In genomic region chr10:28663576-28664368, GRCh38 we compare ENCODE assay signal across 8 cellular contexts. TPM values are rescaled to one million over a fixed set of nuclear protein-coding genes. Genes with fewer than 3 reads are reported as not detected.
A peak's percentile ranks its signal among the peaks of the same experiment; 100 is the strongest.
DNase-seq lines count a peak whose midpoint lies in the region; ATAC-seq and TF ChIP-seq lines count a peak whose summit lies in the region.

No MANE protein-coding gene starts in this region.

- intact Hi-C loops in left ventricle myocardium inferior (cut with micrococcal nuclease) = loop anchor here (10.0 kb wide), 3 partner anchors 331 to 641 kb away; no protein-coding TSS in a partner anchor

- H3K9me3 ChIP-seq in left ventricle myocardium inferior (replicated peaks) = no peaks in the 10 kb centered on the region

- no peak overlapping the region for H3K4me3 ChIP-seq in left ventricle myocardium inferior

- H3K27ac ChIP-seq in left ventricle myocardium inferior (replicated peaks) = no peak overlapping the region

- H3K4me1 ChIP-seq in left ventricle myocardium inferior = peaks cover 5% of the 10 kb centered on the region

- peaks cover 37% of the 10 kb centered on the region for H3K27me3 ChIP-seq in left ventricle myocardium inferior (ENCODE audit: low read depth)

- peak; percentile 95 for TF ChIP-seq CTCF in GM13976 (IDR thresholded peaks at IDR 0.05; ENCODE audit: borderline replicate concordance, control extremely low read depth, extremely low read depth, insufficient read depth, missing control alignments)
- peak; percentile 98 for TF ChIP-seq CTCF in left ventricle myocardium inferior (IDR thresholded peaks at IDR 0.05; ENCODE audit: borderline replicate concordance)

- in situ Hi-C loops in GM13976 (cut with MboI; ENCODE audit: low sequenced_read_pairs, unreplicated experiment) = loop anchor here (25.0 kb wide), 2 partner anchors 474 to 649 kb away; no protein-coding TSS in a partner anchor

- no peaks in the 10 kb centered on the region for H3K36me3 ChIP-seq in left ventricle myocardium inferior

- ATAC-seq in HG02678 (IDR thresholded peaks at IDR 0.05; ENCODE audit: unreplicated experiment) (peak; percentile 94), HG03139 (IDR thresholded peaks at IDR 0.05; ENCODE audit: unreplicated experiment) (no peak)

- DNase-seq in GM13976 (ENCODE audit: low spot score) = peak; percentile 75
- DNase-seq in NCI-H1436 treated with DMSO at 0.1 percent for 48 hours (lab: John Stamatoyannopoulos, UW) = peak; percentile 58
- DNase-seq in T-helper 1 cell = peak; percentile 20 to 58 (median 51)
- peak; percentile 82 for DNase-seq in amniotic stem cell (lab: John Stamatoyannopoulos, UW)
- peak; percentile 67 for DNase-seq in left ventricle myocardium inferior
- peak; percentile 83 for DNase-seq in retina

RNA-seq across cellular contexts. Expression of gene BAMBI, which starts 13.5 kb away (rescaled TPM):
- total RNA-seq in left ventricle myocardium inferior = 15.4 TPM
